Comparison of ENCODE assay signal across 11 cellular contexts in the genomic region with DNA sequence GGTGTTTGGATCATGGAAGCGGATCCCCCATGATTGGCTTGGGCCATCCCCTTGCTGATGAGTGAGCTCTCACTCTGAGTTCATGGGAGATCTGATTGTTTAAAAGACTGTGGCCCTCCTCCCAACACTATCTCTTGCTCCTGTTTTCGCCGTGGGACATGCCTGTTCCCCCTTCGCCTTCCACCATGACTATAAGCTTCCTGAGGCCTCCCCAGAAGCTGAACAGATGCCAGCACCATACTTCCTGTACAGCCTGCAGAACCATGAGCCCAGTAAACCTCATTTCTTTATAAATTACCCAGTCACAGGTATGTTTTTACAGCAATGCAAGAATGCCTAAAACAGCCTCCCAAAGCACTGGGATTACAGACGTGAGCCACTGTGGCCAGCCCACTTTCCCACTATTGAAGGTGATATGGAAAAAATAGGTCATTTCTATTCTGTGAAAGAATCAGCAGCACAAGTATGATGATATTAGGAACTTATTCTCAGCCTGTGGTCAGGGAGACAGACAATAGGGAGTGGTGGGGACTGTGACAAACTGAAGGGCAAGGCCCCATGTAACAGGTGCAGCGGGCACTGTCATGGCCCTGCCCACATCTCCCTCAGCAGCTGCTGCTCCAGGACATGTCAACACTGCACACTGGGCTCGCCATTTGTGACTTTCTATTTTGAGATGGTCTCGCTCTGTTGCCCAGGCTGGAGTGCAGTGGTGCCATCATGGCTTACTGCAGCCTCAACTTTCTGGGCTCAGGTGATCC. TPM values are rescaled to one million over a fixed set of nuclear protein-coding genes. Genes with fewer than 3 reads are reported as not detected.
DNase-seq lines count a peak whose midpoint lies in the region; ATAC-seq and TF ChIP-seq lines count a peak whose summit lies in the region.
"Had no signal": no experiment of that assay in that cellular context is flagged by ENCODE, and none has a peak within 500 bp of the region (broad histone marks: within the 10 kb centered on the region; RNA-seq: fewer than 3 reads in every experiment).

No MANE protein-coding gene starts in this region.

- TF ChIP-seq CTCF in GM23338 (conservative IDR thresholded peaks at IDR 0.05; ENCODE audit: low read depth in 2 of 2) = no peak

- POLR2A ChIA-PET in naive thymus-derived CD8-positive, alpha-beta T cell (lab: Charles Lee) = interaction anchor here (0.5 to 11.1 kb wide), 15 partner anchors 8 to 365 kb away, joined by 3 to 151 read pairs (median 6); a partner anchor contains a TSS

- 0 out of 2 replicates have a peak, but pooled peaks cover 5% of the 10 kb centered on the region for H3F3A ChIP-seq in GM23338 (replicated peaks; ENCODE audit: low read depth)

- H4K20me1 ChIP-seq in GM23338 (replicated peaks; ENCODE audit: insufficient read depth) = no peaks in the 10 kb centered on the region

- H3K27me3 Mint-ChIP-seq in CD4-positive, CD25-positive, alpha-beta regulatory T cell = no peaks in the 10 kb centered on the region
- peaks cover 6% of the 10 kb centered on the region for H3K27me3 Mint-ChIP-seq in GM23338 (ENCODE audit: insufficient read depth, low read depth, poor library complexity)
- H3K27me3 Mint-ChIP-seq in activated T-helper 2 cell treated with anti-CD3 and anti-CD28 coated beads, Interferon-gamma antibody, Interleukin-2, Interleukin-4, amounts not matched to agents 10 μg/mL and 5 μg/mL and 100 μg/mL, durations not matched to agents 14 hours and 24 hours and 36 hours (ENCODE audit: low read depth) = no peaks in the 10 kb centered on the region
- H3K27me3 Mint-ChIP-seq in naive thymus-derived CD8-positive, alpha-beta T cell = no peaks in the 10 kb centered on the region

- no peaks in the 10 kb centered on the region for H3K9me2 ChIP-seq in GM23338 (ENCODE audit: insufficient read depth)

- DNase-seq in CD4-positive, CD25-positive, alpha-beta regulatory T cell = no peak
- DNase-seq in GM23338 (ENCODE audit: low spot score) = no peak
- no peak for DNase-seq in activated T-helper 2 cell treated with anti-CD3 and anti-CD28 coated beads, Interferon-gamma antibody, Interleukin-2, Interleukin-4, amounts not matched to agents 10 μg/mL and 5 μg/mL and 100 μg/mL, durations not matched to agents 14 hours and 24 hours and 36 hours (ENCODE audit: low spot score)
- no peak for DNase-seq in naive thymus-derived CD8-positive, alpha-beta T cell
- DNase-seq in cortex of kidney (lab: John Stamatoyannopoulos, UW) = no peak
- no peak for DNase-seq in NCI-H187 (lab: John Stamatoyannopoulos, UW)
- DNase-seq in NCI-H1436 (lab: John Stamatoyannopoulos, UW) = no peak
- DNase-seq: GDM1, kidney glomerular epithelial cell, SJCRH30, spleen had no signal

- H3K4me1 ChIP-seq in CD4-positive, CD25-positive, alpha-beta regulatory T cell (ENCODE audit: control insufficient read depth, insufficient read depth, low read length, poor library complexity, severe bottlenecking) = peaks cover 75% of the 10 kb centered on the region
- peaks cover 7% of the 10 kb centered on the region; the same call in 1 of the 2 replicates for H3K4me1 ChIP-seq in GM23338 (ENCODE audit: insufficient read depth)
- H3K4me1 ChIP-seq: SJCRH30 had no signal

- H3K9me3 ChIP-seq in CD4-positive, CD25-positive, alpha-beta regulatory T cell (ENCODE audit: control insufficient read depth in 2 of 2, low read length in 2 of 2) = no peaks in the 10 kb centered on the region
- H3K9me3 ChIP-seq: SJCRH30 had no signal

- no peaks in the 10 kb centered on the region for H3K79me2 ChIP-seq in GM23338 (replicated peaks; ENCODE audit: insufficient read depth)

- H3K4me1 Mint-ChIP-seq in CD4-positive, CD25-positive, alpha-beta regulatory T cell = peaks cover 16 to 83% (median 40%) of the 10 kb centered on the region in 4 donors
- H3K4me1 Mint-ChIP-seq in GM23338 = peaks cover 12% of the 10 kb centered on the region
- H3K4me1 Mint-ChIP-seq in activated T-helper 2 cell treated with anti-CD3 and anti-CD28 coated beads, Interferon-gamma antibody, Interleukin-2, Interleukin-4, amounts not matched to agents 10 μg/mL and 5 μg/mL and 100 μg/mL, durations not matched to agents 14 hours and 24 hours and 36 hours (ENCODE audit: low read depth) = peaks cover 41% of the 10 kb centered on the region
- H3K4me1 Mint-ChIP-seq in naive thymus-derived CD8-positive, alpha-beta T cell = peaks cover 25 to 88% (median 76%) of the 10 kb centered on the region in 4 donors

- intact Hi-C loops in activated T-helper 2 cell treated with anti-CD3 and anti-CD28 coated beads, Interferon-gamma antibody, Interleukin-2, Interleukin-4, amounts not matched to agents 10 μg/mL and 5 μg/mL and 100 μg/mL, durations not matched to agents 14 hours and 24 hours and 36 hours (cut with micrococcal nuclease) = no loop called here

- peaks cover 0 to 3% (median 0%) of the 10 kb centered on the region in 7 donors for H3K9me3 Mint-ChIP-seq in CD4-positive, CD25-positive, alpha-beta regulatory T cell
- peaks cover 4% of the 10 kb centered on the region; the same call in 1 of the 3 replicates for H3K9me3 Mint-ChIP-seq in GM23338
- peaks cover 8% of the 10 kb centered on the region for H3K9me3 Mint-ChIP-seq in activated T-helper 2 cell treated with anti-CD3 and anti-CD28 coated beads, Interferon-gamma antibody, Interleukin-2, Interleukin-4, amounts not matched to agents 10 μg/mL and 5 μg/mL and 100 μg/mL, durations not matched to agents 14 hours and 24 hours and 36 hours
- peaks cover 0 to 6% (median 3%) of the 10 kb centered on the region in 9 donors for H3K9me3 Mint-ChIP-seq in naive thymus-derived CD8-positive, alpha-beta T cell

- no peaks in the 10 kb centered on the region for H3K27me3 ChIP-seq in CD4-positive, CD25-positive, alpha-beta regulatory T cell (ENCODE audit: control insufficient read depth, insufficient read depth, low read length)
- H3K27me3 ChIP-seq in GM23338 (ENCODE audit: insufficient read depth) = no peaks in the 10 kb centered on the region
- H3K27me3 ChIP-seq: SJCRH30, spleen had no signal

- H3K36me3 ChIP-seq in CD4-positive, CD25-positive, alpha-beta regulatory T cell (ENCODE audit: control insufficient read depth, insufficient read depth, low read length) = no peaks in the 10 kb centered on the region
- H3K36me3 ChIP-seq in GM23338 (ENCODE audit: insufficient read depth) = no peaks in the 10 kb centered on the region
- H3K36me3 ChIP-seq: SJCRH30, spleen had no signal

- H3K4me2 ChIP-seq in GM23338 = no peak overlapping the region

- peak overlapping the region; percentile 77 for H3K27ac ChIP-seq in CD4-positive, CD25-positive, alpha-beta regulatory T cell (ENCODE audit: insufficient read depth, low read length, poor library complexity, severe bottlenecking)
- H3K27ac ChIP-seq in GM23338 (ENCODE audit: low read depth) = no peak overlapping the region
- H3K27ac ChIP-seq: SJCRH30 had no signal

- H3K36me3 Mint-ChIP-seq in CD4-positive, CD25-positive, alpha-beta regulatory T cell = no peaks in the 10 kb centered on the region
- no peaks in the 10 kb centered on the region; the same call in 2 of the 3 replicates for H3K36me3 Mint-ChIP-seq in GM23338 (ENCODE audit: low read depth)
- H3K36me3 Mint-ChIP-seq in activated T-helper 2 cell treated with anti-CD3 and anti-CD28 coated beads, Interferon-gamma antibody, Interleukin-2, Interleukin-4, amounts not matched to agents 10 μg/mL and 5 μg/mL and 100 μg/mL, durations not matched to agents 14 hours and 24 hours and 36 hours (ENCODE audit: low read depth) = peaks cover 9% of the 10 kb centered on the region
- no peaks in the 10 kb centered on the region for H3K36me3 Mint-ChIP-seq in naive thymus-derived CD8-positive, alpha-beta T cell

- H3K27ac Mint-ChIP-seq in CD4-positive, CD25-positive, alpha-beta regulatory T cell = peak overlapping the region; percentile 96 to 100 (median 99)
- H3K27ac Mint-ChIP-seq in GM23338 = peak overlapping the region; percentile 24; the same call in 1 of the 2 replicates
- H3K27ac Mint-ChIP-seq in activated T-helper 2 cell treated with anti-CD3 and anti-CD28 coated beads, Interferon-gamma antibody, Interleukin-2, Interleukin-4, amounts not matched to agents 10 μg/mL and 5 μg/mL and 100 μg/mL, durations not matched to agents 14 hours and 24 hours and 36 hours = peak overlapping the region; percentile 74
- H3K27ac Mint-ChIP-seq in naive thymus-derived CD8-positive, alpha-beta T cell = peak overlapping the region; percentile 98 to 100 (median 99)

- H2AFZ ChIP-seq in GM23338 = no peak overlapping the region

- no peak for ATAC-seq in CD4-positive, CD25-positive, alpha-beta regulatory T cell (ENCODE audit: low read depth in 2 of 2)
- ATAC-seq in GM23338 = no peak
- ATAC-seq in naive thymus-derived CD8-positive, alpha-beta T cell = no peak

- H3K4me3 Mint-ChIP-seq in CD4-positive, CD25-positive, alpha-beta regulatory T cell = peak overlapping the region; percentile 56 to 82 (median 79)
- no peak overlapping the region for H3K4me3 Mint-ChIP-seq in GM23338
- no peak overlapping the region for H3K4me3 Mint-ChIP-seq in activated T-helper 2 cell treated with anti-CD3 and anti-CD28 coated beads, Interferon-gamma antibody, Interleukin-2, Interleukin-4, amounts not matched to agents 10 μg/mL and 5 μg/mL and 100 μg/mL, durations not matched to agents 14 hours and 24 hours and 36 hours (ENCODE audit: low read depth)
- H3K4me3 Mint-ChIP-seq in naive thymus-derived CD8-positive, alpha-beta T cell = peak overlapping the region in 9 of 10 donors; percentile 48 to 91 (median 68)

- no peak overlapping the region for H3K4me3 ChIP-seq in CD4-positive, CD25-positive, alpha-beta regulatory T cell (ENCODE audit: low read depth, low read length)
- no peak overlapping the region for H3K4me3 ChIP-seq in GM23338
- H3K4me3 ChIP-seq: SJCRH30, spleen had no signal

RNA-seq across cellular contexts. Expression of a gene that starts 33.7 kb away (rescaled TPM):
- 281 TPM for total RNA-seq in CD4-positive, CD25-positive, alpha-beta regulatory T cell
- 100 to 1,000 TPM; 628 to 696 (median 645) TPM for polyA plus RNA-seq in CD4-positive, CD25-positive, alpha-beta regulatory T cell
- total RNA-seq in GM23338 (2014; rRNA removed; shearing (Covaris generic)) = 131 and 139 TPM in 2 replicates
- 147 and 158 TPM in 2 replicates for polyA plus RNA-seq in GM23338 (2016; fragmentation: Nextera tagmentation; extraction: Ambion mirVana)
- total RNA-seq in activated T-helper 2 cell treated with anti-CD3 and anti-CD28 coated beads, Interferon-gamma antibody, Interleukin-2, Interleukin-4, amounts not matched to agents 10 μg/mL and 5 μg/mL and 100 μg/mL, durations not matched to agents 14 hours and 24 hours and 36 hours = 121 and 135 TPM in 2 replicates
- total RNA-seq in naive thymus-derived CD8-positive, alpha-beta T cell = 100 to 1,000 TPM; 169 to 176 TPM
- polyA plus RNA-seq in naive thymus-derived CD8-positive, alpha-beta T cell = 100 to 1,000 TPM; 553 to 770 (median 597) TPM

RNA-seq across cellular contexts. Expression of a gene that starts 47.8 kb away (rescaled TPM):
- total RNA-seq in CD4-positive, CD25-positive, alpha-beta regulatory T cell = 27.5 TPM
- polyA plus RNA-seq in CD4-positive, CD25-positive, alpha-beta regulatory T cell = 10 to 100 TPM; 14.5 to 31.2 (median 23.8) TPM
- 62.6 and 63.3 TPM in 2 replicates for total RNA-seq in GM23338 (2014; rRNA removed; shearing (Covaris generic))
- 19.0 and 20.5 TPM in 2 replicates for polyA plus RNA-seq in GM23338 (2016; fragmentation: Nextera tagmentation; extraction: Ambion mirVana)
- 8.6 and 9.5 TPM in 2 replicates for total RNA-seq in activated T-helper 2 cell treated with anti-CD3 and anti-CD28 coated beads, Interferon-gamma antibody, Interleukin-2, Interleukin-4, amounts not matched to agents 10 μg/mL and 5 μg/mL and 100 μg/mL, durations not matched to agents 14 hours and 24 hours and 36 hours
- 10 to 100 TPM; 24.4 to 25.9 TPM for total RNA-seq in naive thymus-derived CD8-positive, alpha-beta T cell
- polyA plus RNA-seq in naive thymus-derived CD8-positive, alpha-beta T cell = 10 to 100 TPM; 16.0 to 26.9 (median 19.0) TPM

Comparison
In these comparisons a context has a peak if more than half of its experiments do, and no peak if none do; other contexts are left out.
1. H3K27ac Mint-ChIP-seq: peak in every context shown above with its lines; median percentile 99 in CD4-positive, CD25-positive, alpha-beta regulatory T cell; 99 in naive thymus-derived CD8-positive, alpha-beta T cell; 74 in activated T-helper 2 cell treated with anti-CD3 and anti-CD28 coated beads, Interferon-gamma antibody, Interleukin-2, Interleukin-4, amounts not matched to agents 10 μg/mL and 5 μg/mL and 100 μg/mL, durations not matched to agents 14 hours and 24 hours and 36 hours; 24 in GM23338.
2. H3K4me3 Mint-ChIP-seq: peak in CD4-positive, CD25-positive, alpha-beta regulatory T cell (4 of 4) and naive thymus-derived CD8-positive, alpha-beta T cell (9 of 10); none in GM23338 (single experiment) and activated T-helper 2 cell treated with anti-CD3 and anti-CD28 coated beads, Interferon-gamma antibody, Interleukin-2, Interleukin-4, amounts not matched to agents 10 μg/mL and 5 μg/mL and 100 μg/mL, durations not matched to agents 14 hours and 24 hours and 36 hours (single experiment).